Comparison of ENCODE assay signal across 8 cellular contexts in the genomic region with DNA sequence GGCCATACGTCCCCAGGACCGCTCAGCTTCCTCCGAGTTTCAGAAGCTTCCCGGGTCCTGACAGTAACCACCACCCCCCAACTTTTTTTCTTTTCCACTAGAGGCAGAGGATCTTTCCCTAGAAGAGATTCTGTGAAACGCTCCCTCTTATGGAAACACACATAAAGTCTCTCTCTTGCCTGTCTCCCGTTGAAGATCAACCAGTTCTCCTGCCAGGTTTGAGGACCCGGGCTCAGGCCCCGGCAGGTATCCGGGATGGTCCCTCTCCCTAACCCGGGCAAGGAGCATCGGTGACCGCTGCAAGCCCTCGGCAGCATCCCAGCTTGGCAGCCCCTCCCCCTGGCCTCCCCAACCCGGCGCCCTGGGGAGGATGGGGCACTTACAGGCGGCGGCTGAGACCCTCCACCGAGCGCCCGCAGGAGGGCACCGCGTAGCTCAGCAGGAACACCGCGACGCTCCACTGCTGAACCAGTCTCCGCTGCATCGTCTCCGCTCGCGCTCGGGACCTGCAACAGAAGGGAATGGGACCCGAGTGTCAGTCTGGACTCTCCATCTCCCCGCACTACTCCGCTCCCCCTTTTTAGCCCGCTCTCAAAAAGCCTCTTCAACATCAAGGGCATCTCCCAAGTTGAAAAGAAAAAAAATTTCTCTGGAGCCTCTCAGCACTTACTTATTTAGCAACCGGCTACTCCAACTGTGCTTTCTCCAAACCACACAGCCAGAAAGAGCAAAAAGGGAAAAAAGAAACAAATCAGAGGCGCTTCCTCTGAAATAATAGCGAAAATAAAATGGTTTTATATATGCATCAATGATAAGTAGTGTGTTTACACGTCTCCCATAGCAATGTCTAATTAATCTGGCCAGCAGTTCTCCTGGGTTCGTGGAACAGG. TPM values are rescaled to one million over a fixed set of nuclear protein-coding genes. Genes with fewer than 3 reads are reported as not detected.
A peak's percentile ranks its signal among the peaks of the same experiment; 100 is the strongest.
DNase-seq lines count a peak whose midpoint lies in the region; ATAC-seq and TF ChIP-seq lines count a peak whose summit lies in the region.

No MANE protein-coding gene starts in this region.

- TF ChIP-seq POLR2A in stomach (IDR thresholded peaks at IDR 0.05) = no peak

- H3K4me3 ChIP-seq in cardiac fibroblast (replicated peaks in 1 of 2; ENCODE audit: low read depth in 2 of 2, low read length in 2 of 2) (peak overlapping the region; percentile 55 to 63), stomach (peak overlapping the region; percentile 54 to 72 (median 61))

- peak; percentile 52 for DNase-seq in GM03348 (ENCODE audit: low spot score)
- DNase-seq in NCI-H2171 (lab: John Stamatoyannopoulos, UW) = peak; percentile 69
- peak; percentile 29 to 49 for DNase-seq in cardiac fibroblast (ENCODE audit: low read depth in 2 of 2)
- no peak for DNase-seq in stomach
- DNase-seq in OCI-M2 (lab: John Stamatoyannopoulos, UW; ENCODE audit: unreplicated experiment) = no peak

- intact Hi-C loops in stomach (cut with DNase I; ENCODE audit: low total_unique reads) = no loop called here

- peak overlapping the region; percentile 18 for H3K27ac ChIP-seq in layer of hippocampus (ENCODE audit: low read depth, low read length)
- peak overlapping the region; percentile 45 to 80 (median 70) for H3K27ac ChIP-seq in stomach

- no peaks in the 10 kb centered on the region for H3K36me3 ChIP-seq in stomach

- TF ChIP-seq CTCF in cardiac fibroblast (IDR thresholded peaks at IDR 0.05; ENCODE audit: low read depth, low read length) (no peak), stomach (IDR thresholded peaks at IDR 0.05) (peak in 1 of 7 experiments; percentile 5)

- no peak for TF ChIP-seq EP300 in stomach (IDR thresholded peaks at IDR 0.05)

- H3K4me1 ChIP-seq in stomach = peaks cover 19 to 42% (median 37%) of the 10 kb centered on the region in 4 donors

- 1 to 2% (median 2%) methylated on average over 34 to 40 of the region's 40 CpGs for WGBS in stomach, 5 donors

- H3K27me3 ChIP-seq in layer of hippocampus (ENCODE audit: control insufficient read depth, insufficient read depth, low read length) (peaks cover 6% of the 10 kb centered on the region), stomach (peaks cover 3 to 78% (median 20%) of the 10 kb centered on the region in 3 donors)

- no peaks in the 10 kb centered on the region for H3K9me3 ChIP-seq in stomach

- no peak for ATAC-seq in GM18858 (IDR thresholded peaks at IDR 0.05; ENCODE audit: unreplicated experiment)
- ATAC-seq in activated CD4-positive, CD25-positive, alpha-beta regulatory T cell treated with anti-CD3 and anti-CD28 coated beads, Interleukin-2, amount 50 U/mL, for 24 hours = no peak

RNA-seq across cellular contexts. Expression of a gene that starts 3.3 kb away (rescaled TPM):
- 1 to 10 TPM in 2 of 5 donors, under 1 TPM in 1, not detected in 2; 0.58 to 4.8 (median 2.8) TPM for total RNA-seq in stomach
- polyA plus RNA-seq in stomach = 1 to 10 TPM in 2 of 3 donors, under 1 TPM in 1; 0.75 to 1.9 (median 1.5) TPM

Comparison
In these comparisons a context has a peak if more than half of its experiments do, and no peak if none do; other contexts are left out.
1. DNase-seq: peak in GM03348 (single experiment), NCI-H2171 (single experiment) and cardiac fibroblast (2 of 2); none in stomach (single experiment) and OCI-M2 (single experiment).